In the genomic region with DNA sequence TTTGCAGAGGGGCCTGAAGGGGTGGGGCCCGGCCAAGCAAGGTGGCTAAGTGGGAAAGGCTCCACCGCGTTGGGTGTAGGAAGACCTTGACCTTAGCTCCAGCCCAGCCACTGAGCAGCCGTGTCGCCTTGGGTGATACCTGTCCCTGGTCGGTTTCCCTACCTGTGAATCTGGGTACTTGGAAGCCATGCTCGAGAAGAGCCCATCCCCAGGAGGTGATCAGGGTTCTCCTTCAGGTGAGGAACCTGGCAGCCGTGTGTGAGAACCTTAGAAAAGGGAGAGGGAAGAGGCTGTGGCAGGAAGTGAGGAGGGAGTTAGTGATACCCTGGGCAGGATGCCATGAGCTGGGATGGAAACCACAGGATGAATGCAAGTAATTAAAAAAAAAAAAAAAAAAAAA, we compare ENCODE assay signal across 9 cellular contexts. TPM values are rescaled to one million over a fixed set of nuclear protein-coding genes. Genes with fewer than 3 reads are reported as not detected.
DNase-seq lines count a peak whose midpoint lies in the region; ATAC-seq and TF ChIP-seq lines count a peak whose summit lies in the region.
"Had no signal": no experiment of that assay in that cellular context is flagged by ENCODE, and none has a peak within 500 bp of the region (broad histone marks: within the 10 kb centered on the region; RNA-seq: fewer than 3 reads in every experiment).

No MANE protein-coding gene starts in this region.

- H3K79me2 ChIP-seq in ACC112 (ENCODE audit: control insufficient read depth, insufficient read depth, low read length, unreplicated experiment) (no peaks in the 10 kb centered on the region), neural progenitor cell (ENCODE audit: low read depth) (no peaks in the 10 kb centered on the region)

- intact Hi-C loops in left ventricle myocardium superior (cut with micrococcal nuclease), result no loop called here

- no peaks in the 10 kb centered on the region for H3K27me3 Mint-ChIP-seq in neural progenitor cell (ENCODE audit: insufficient read depth, low read depth)

- no peaks in the 10 kb centered on the region for H3K9me3 ChIP-seq in adipocyte (ENCODE audit: control insufficient read depth, low read length)
- no peaks in the 10 kb centered on the region for H3K9me3 ChIP-seq in neural progenitor cell (ENCODE audit: low read depth)

- peak; percentile 18 for ATAC-seq in left ventricle myocardium superior
- ATAC-seq in HG03432 (IDR thresholded peaks at IDR 0.05; ENCODE audit: unreplicated experiment), result no peak

- H3K27ac Mint-ChIP-seq in neural progenitor cell, result no peak overlapping the region

- H2AFZ ChIP-seq in ACC112 (ENCODE audit: low read length, unreplicated experiment), result no peak overlapping the region
- H2AFZ ChIP-seq in neural progenitor cell (replicated peaks), result no peak overlapping the region

- peak; percentile 32 for DNase-seq in HK-2 (ENCODE audit: unreplicated experiment)
- peak; percentile 28 for DNase-seq in adipocyte (ENCODE audit: low read depth)
- no peak for DNase-seq in left ventricle myocardium superior
- DNase-seq in NCI-H2227 treated with DMSO at 0.1 percent for 48 hours (lab: John Stamatoyannopoulos, UW), result no peak
- DNase-seq in neural progenitor cell (ENCODE audit: low spot score), result no peak
- no peak for DNase-seq in DMS79 (lab: John Stamatoyannopoulos, UW)
- DNase-seq: activated CD8-positive, alpha-beta memory T cell treated with anti-CD3 and anti-CD28 coated beads, Interleukin-2, amount 50 U/mL, for 48 hours had no signal

- no peaks in the 10 kb centered on the region for H4K20me1 ChIP-seq in neural progenitor cell (ENCODE audit: low read depth)

- no peaks in the 10 kb centered on the region for H3K36me3 Mint-ChIP-seq in neural progenitor cell

- H3F3A ChIP-seq in neural progenitor cell (ENCODE audit: low read depth), result no peaks in the 10 kb centered on the region

- no peak for TF ChIP-seq CTCF in neural progenitor cell (IDR thresholded peaks at IDR 0.05)

- no peak overlapping the region for H3K9ac ChIP-seq in adipocyte (ENCODE audit: low read length)
- H3K9ac ChIP-seq in neural progenitor cell, result no peak overlapping the region

- no peak overlapping the region for H3K4me2 ChIP-seq in neural progenitor cell

- peaks cover 27% of the 10 kb centered on the region for H3K4me1 ChIP-seq in ACC112 (ENCODE audit: control insufficient read depth, insufficient read depth, low read length, unreplicated experiment)
- peaks cover 41% of the 10 kb centered on the region for H3K4me1 ChIP-seq in adipocyte (ENCODE audit: control insufficient read depth, insufficient read depth, low read length)
- H3K4me1 ChIP-seq in neural progenitor cell, result no peaks in the 10 kb centered on the region

- H3K27ac ChIP-seq in ACC112 (ENCODE audit: low read depth, low read length) (peak overlapping the region; percentile 23; the same call in 1 of the 2 replicates), neural progenitor cell (no peak overlapping the region)

- peaks cover 4% of the 10 kb centered on the region for H3K9me3 Mint-ChIP-seq in neural progenitor cell

- no peak overlapping the region for H3K4me3 Mint-ChIP-seq in neural progenitor cell

- no peaks in the 10 kb centered on the region for H3K4me1 Mint-ChIP-seq in neural progenitor cell

- H3K27me3 ChIP-seq in ACC112 (ENCODE audit: insufficient read depth, low read length), result no peaks in the 10 kb centered on the region
- H3K27me3 ChIP-seq in adipocyte (replicated peaks; ENCODE audit: control insufficient read depth, insufficient read depth, low read length), result no peaks in the 10 kb centered on the region
- H3K27me3 ChIP-seq in neural progenitor cell, result no peaks in the 10 kb centered on the region

- H3K36me3 ChIP-seq in ACC112 (ENCODE audit: insufficient read depth, low read length) (no peaks in the 10 kb centered on the region), adipocyte (ENCODE audit: control insufficient read depth, insufficient read depth, low read length, severe bottlenecking) (no peaks in the 10 kb centered on the region), neural progenitor cell (no peaks in the 10 kb centered on the region)

- H3K4me3 ChIP-seq in ACC112 (ENCODE audit: low read depth, low read length) (no peak overlapping the region), adipocyte (ENCODE audit: low read length) (no peak overlapping the region), neural progenitor cell (no peak overlapping the region)

RNA-seq across cellular contexts. Expression of a gene that starts 21.6 kb away (rescaled TPM):
- total RNA-seq in left ventricle myocardium superior, result 78.9 TPM
- 5.2 and 5.4 TPM in 2 replicates for total RNA-seq in neural progenitor cell (ENCODE audit: low replicate concordance)

Comparison
In these comparisons a context has a peak if more than half of its experiments do, and no peak if none do; other contexts are left out.
1. DNase-seq: peak in HK-2 (single experiment) and adipocyte (single experiment); none in left ventricle myocardium superior (single experiment), NCI-H2227 treated with DMSO at 0.1 percent for 48 hours (single experiment), neural progenitor cell (single experiment) and DMS79 (single experiment).
2. RNA of a gene that starts 21.6 kb away (total RNA-seq): 78.9 TPM in left ventricle myocardium superior (single experiment); 5.2 to 5.4 TPM in neural progenitor cell; every median in the first group is over 10 times any median in the second.